ENCODE assay signal across 8 cellular contexts in genomic region chr17:4584125-4584834, GRCh38. TPM values are rescaled to one million over a fixed set of nuclear protein-coding genes. Genes with fewer than 3 reads are reported as not detected.
A peak's percentile ranks its signal among the peaks of the same experiment; 100 is the strongest.
DNase-seq lines count a peak whose midpoint lies in the region; ATAC-seq, FAIRE-seq and TF ChIP-seq lines count a peak whose summit lies in the region.

TSS of gene SMTNL2 (plus strand) at chr17:4584529. CDS start at chr17:4584606, 77 bp downstream.

- ATAC-seq in body of pancreas: peak; percentile 47

- H3K4me3 Mint-ChIP-seq in mesothelial cell of epicardium: peak within 1 kb of the TSS; percentile 90

- no peak within 1 kb of the TSS for H3K27ac ChIP-seq in body of pancreas

- H3K9me3 ChIP-seq in body of pancreas: no peaks in the 10 kb centered on the region

- peaks cover 0 to 24% of the 10 kb centered on the region in 2 donors for H3K27me3 ChIP-seq in body of pancreas

- FAIRE-seq in urothelium cell line (lab: Jason Lieb, UNC): no peak

- H3K4me1 ChIP-seq in body of pancreas: peaks cover 16% of the 10 kb centered on the region

- H3K36me3 ChIP-seq in body of pancreas (replicated peaks in 1 of 2; ENCODE audit: insufficient read depth in 1 of 2, low read depth in 2 of 2): no peaks in the 10 kb centered on the region

- WGBS in body of pancreas, 2 donors: 0 to 1% methylated on average over 9 to 75 of the region's 88 CpGs

- peaks cover 84% of the 10 kb centered on the region for H3K4me1 Mint-ChIP-seq in mesothelial cell of epicardium

- H3K27me3 Mint-ChIP-seq in mesothelial cell of epicardium (ENCODE audit: low read depth): no peaks in the 10 kb centered on the region

- H3K36me3 Mint-ChIP-seq in mesothelial cell of epicardium: no peaks in the 10 kb centered on the region

- TF ChIP-seq POLR2A in body of pancreas (IDR thresholded peaks at IDR 0.05): no peak

- peak within 1 kb of the TSS; percentile 98 for H3K27ac Mint-ChIP-seq in mesothelial cell of epicardium

- TF ChIP-seq CTCF in body of pancreas (IDR thresholded peaks at IDR 0.05) (no peak), mesothelial cell of epicardium (IDR thresholded peaks at IDR 0.05; ENCODE audit: unreplicated experiment) (peak; percentile 7)

- intact Hi-C loops in body of pancreas (cut with DNase I): no loop called here

- no peak within 1 kb of the TSS for H3K4me3 ChIP-seq in body of pancreas

- peak; percentile 22 for DNase-seq in activated naive CD4-positive, alpha-beta T cell treated with Interleukin-2 at 50 U/mL for 16 hours
- no peak for DNase-seq in activated naive CD4-positive, alpha-beta T cell (lab: John Stamatoyannopoulos, UW)
- no peak for DNase-seq in body of pancreas
- peak; percentile 71 to 79 for DNase-seq in mesothelial cell of epicardium (ENCODE audit: low spot score in 2 of 2, unreplicated experiment in 2 of 2)
- peak; percentile 50 for DNase-seq in urothelium cell line (ENCODE audit: low spot score)
- no peak for DNase-seq in putamen (ENCODE audit: low spot score)
- no peak for DNase-seq in NCI-H774 (lab: John Stamatoyannopoulos, UW)
- no peak for DNase-seq in NCI-H446 treated with DMSO at 0.1 percent for 48 hours (lab: John Stamatoyannopoulos, UW)

- H3K9me3 Mint-ChIP-seq in mesothelial cell of epicardium: no peaks in the 10 kb centered on the region

RNA-seq across cellular contexts. Expression of gene SMTNL2, which starts in this region (rescaled TPM):
- total RNA-seq in body of pancreas: under 1 TPM; 0.33 to 0.78 TPM
- total RNA-seq in mesothelial cell of epicardium: 64.8 to 68.2 TPM (median 65.7 TPM) in 3 replicates

Comparison
In these comparisons a context has a peak if more than half of its experiments do, and no peak if none do; other contexts are left out.
1. RNA of gene SMTNL2 (total RNA-seq): 64.8 to 68.2 TPM in mesothelial cell of epicardium; 0.33 to 0.78 TPM in body of pancreas; every median in the first group is over 10 times any median in the second.
2. DNase-seq: peak in activated naive CD4-positive, alpha-beta T cell treated with Interleukin-2 at 50 U/mL for 16 hours (single experiment), mesothelial cell of epicardium (2 of 2) and urothelium cell line (single experiment); none in activated naive CD4-positive, alpha-beta T cell (0 of 4), body of pancreas (0 of 4), putamen (single experiment), NCI-H774 (single experiment) and NCI-H446 treated with DMSO at 0.1 percent for 48 hours (single experiment).
3. Peak in ATAC-seq in body of pancreas; RNA of the gene not detected or under 1 TPM.